ENCODE assay signal across 10 cellular contexts in the genomic region with DNA sequence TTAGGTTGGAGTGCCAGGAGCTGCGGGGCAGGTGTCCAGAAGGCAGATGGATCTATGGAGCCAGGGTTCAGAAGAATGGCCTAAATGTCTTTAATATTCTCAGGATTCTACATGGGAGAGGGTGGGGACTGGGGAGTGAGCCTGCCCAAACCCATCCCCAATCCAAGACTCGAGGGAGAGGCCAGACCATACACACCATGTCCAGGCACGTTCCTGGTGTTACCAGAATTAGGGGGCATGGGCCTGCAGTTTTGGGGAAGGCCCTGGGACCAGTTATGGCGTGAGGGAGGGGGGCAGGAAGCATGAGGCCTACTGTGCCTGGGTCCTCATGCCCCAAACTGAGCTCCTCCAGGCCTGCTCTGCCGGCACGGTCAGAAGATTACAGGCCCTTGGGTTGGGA. TPM values are rescaled to one million over a fixed set of nuclear protein-coding genes. Genes with fewer than 3 reads are reported as not detected.
DNase-seq lines count a peak whose midpoint lies in the region; TF ChIP-seq lines count a peak whose summit lies in the region.
"Had no signal": no experiment of that assay in that cellular context is flagged by ENCODE, and none has a peak within 500 bp of the region (broad histone marks: within the 10 kb centered on the region; RNA-seq: fewer than 3 reads in every experiment).

No MANE protein-coding gene starts in this region.

- DNase-seq in RWPE1 (ENCODE audit: low spot score), result no peak
- no peak for DNase-seq in progenitor cell of endocrine pancreas (ENCODE audit: low spot score, unreplicated experiment)
- DNase-seq in cerebellum (ENCODE audit: low spot score), result no peak
- no peak for DNase-seq in cortex of kidney (lab: John Stamatoyannopoulos, UW)
- DNase-seq in GOT3 (lab: John Stamatoyannopoulos, UW), result no peak
- DNase-seq in NCI-H526 treated with DMSO at 0.1 percent for 48 hours (lab: John Stamatoyannopoulos, UW), result no peak
- DNase-seq: NCI-H1694 treated with DMSO at 0.1 percent for 48 hours had no signal

- POLR2A ChIA-PET in RWPE1 (lab: Yijun Ruan, JAX; ENCODE audit: low non-redundant PET), result interaction anchor here (0.6 to 1.8 kb wide), 2 partner anchors 11 to 30 kb away, joined by 4 to 8 read pairs; a partner anchor contains a TSS

- H3K36me3 Mint-ChIP-seq in progenitor cell of endocrine pancreas (ENCODE audit: insufficient read depth), result peaks cover 4% of the 10 kb centered on the region

- 49 to 60% methylated on average over 6 of the region's 6 CpGs for WGBS in esophagus, 2 donors

- no peaks in the 10 kb centered on the region for H3K27me3 Mint-ChIP-seq in progenitor cell of endocrine pancreas

- H3K36me3 ChIP-seq in BLaER1, result peaks cover 54% of the 10 kb centered on the region
- H3K36me3 ChIP-seq in esophagus (ENCODE audit: control insufficient read depth in 2 of 2, insufficient read depth in 2 of 2, low read length in 1 of 2), result peaks cover 19 to 27% of the 10 kb centered on the region in 2 donors

- H3K9me3 ChIP-seq in BLaER1 (no peaks in the 10 kb centered on the region), esophagus (ENCODE audit: control insufficient read depth in 2 of 2, insufficient read depth in 1 of 2, low read depth in 1 of 2, low read length in 1 of 2) (no peaks in the 10 kb centered on the region)

- H3K9ac ChIP-seq in BLaER1, result 0 out of 2 replicates have a peak overlapping the region, but pooled peaks have one; percentile 15

- H3K4me2 ChIP-seq in BLaER1, result peak overlapping the region; percentile 99

- H4K20me1 ChIP-seq in BLaER1, result peaks cover 63% of the 10 kb centered on the region

- no peak for TF ChIP-seq CTCF in RWPE1 (conservative IDR thresholded peaks at IDR 0.05; ENCODE audit: low read depth)
- TF ChIP-seq CTCF in progenitor cell of endocrine pancreas (IDR thresholded peaks at IDR 0.05; ENCODE audit: unreplicated experiment), result no peak

- H3K27me3 ChIP-seq in BLaER1 (no peaks in the 10 kb centered on the region), esophagus (ENCODE audit: control insufficient read depth in 1 of 2, insufficient read depth in 2 of 2, low read length in 2 of 2) (no peaks in the 10 kb centered on the region)

- H3K4me3 Mint-ChIP-seq in progenitor cell of endocrine pancreas (ENCODE audit: low read depth), result peak overlapping the region; percentile 96

- H3K27ac ChIP-seq in BLaER1 (no peak overlapping the region), RWPE1 (peak overlapping the region; percentile 98), esophagus (ENCODE audit: low read depth in 2 of 2, low read length in 1 of 2) (peak overlapping the region; percentile 79 to 86)
- H3K27ac ChIP-seq: SK-N-MC had no signal

- H3K4me1 Mint-ChIP-seq in progenitor cell of endocrine pancreas (ENCODE audit: low read depth), result peaks cover 17% of the 10 kb centered on the region

- H3K4me1 ChIP-seq in BLaER1, result peaks cover 35% of the 10 kb centered on the region
- peaks cover 3% of the 10 kb centered on the region in 2 donors for H3K4me1 ChIP-seq in esophagus (ENCODE audit: control insufficient read depth in 2 of 2, insufficient read depth in 2 of 2, low read length in 1 of 2)

- H3K27ac Mint-ChIP-seq in progenitor cell of endocrine pancreas, result peak overlapping the region; percentile 91

- no peaks in the 10 kb centered on the region for H3K9me3 Mint-ChIP-seq in progenitor cell of endocrine pancreas (ENCODE audit: low read depth)

- H3K4me3 ChIP-seq in BLaER1 (no peak overlapping the region), esophagus (ENCODE audit: low read depth in 1 of 2, low read length in 2 of 2) (peak overlapping the region in 1 of 2 donors; percentile 24)

- CTCF ChIA-PET in RWPE1 (lab: Yijun Ruan, JAX), result interaction anchor here (0.6 kb wide), 3 partner anchors 115 to 1321 kb away, joined by 4 to 8 read pairs (median 5); a partner anchor contains a TSS

RNA-seq across cellular contexts. Expression of a gene that starts 1.9 kb away (rescaled TPM):
- 100 to 1,000 TPM; 158 to 248 TPM for polyA plus RNA-seq in esophagus
- 81.3 and 93.8 TPM in 2 replicates for total RNA-seq in progenitor cell of endocrine pancreas
- 17.6 TPM for total RNA-seq in cerebellum

RNA-seq across cellular contexts. Expression of a gene that starts 2.1 kb away (rescaled TPM):
- polyA plus RNA-seq in esophagus, result 10 to 100 TPM; 50.6 to 73.3 TPM
- total RNA-seq in progenitor cell of endocrine pancreas (40.0 and 42.8 TPM in 2 replicates), cerebellum (10.0 TPM)

RNA-seq across cellular contexts. Expression of a gene that starts 29.4 kb away (rescaled TPM):
- 1 to 10 TPM in 1 of 2 donors, under 1 TPM in 1; 0.36 to 1.8 TPM for polyA plus RNA-seq in esophagus
- total RNA-seq in progenitor cell of endocrine pancreas, result 0.89 and 0.95 TPM in 2 replicates
- total RNA-seq in cerebellum, result 3.5 TPM

RNA-seq across cellular contexts. Expression of a gene that starts 30.0 kb away (rescaled TPM):
- polyA plus RNA-seq in esophagus, result 1 to 10 TPM; 3.6 to 4.1 TPM
- total RNA-seq in progenitor cell of endocrine pancreas, result 16.4 and 16.5 TPM in 2 replicates
- 8.0 TPM for total RNA-seq in cerebellum

RNA-seq across cellular contexts. Expression of a gene that starts 30.5 kb away (rescaled TPM):
- 1 to 10 TPM; 7.2 to 8.5 TPM for polyA plus RNA-seq in esophagus
- total RNA-seq in progenitor cell of endocrine pancreas (19.2 and 22.0 TPM in 2 replicates), cerebellum (15.8 TPM)
